Comparison of ENCODE assay signal across 1 cellular context in the genomic region with DNA sequence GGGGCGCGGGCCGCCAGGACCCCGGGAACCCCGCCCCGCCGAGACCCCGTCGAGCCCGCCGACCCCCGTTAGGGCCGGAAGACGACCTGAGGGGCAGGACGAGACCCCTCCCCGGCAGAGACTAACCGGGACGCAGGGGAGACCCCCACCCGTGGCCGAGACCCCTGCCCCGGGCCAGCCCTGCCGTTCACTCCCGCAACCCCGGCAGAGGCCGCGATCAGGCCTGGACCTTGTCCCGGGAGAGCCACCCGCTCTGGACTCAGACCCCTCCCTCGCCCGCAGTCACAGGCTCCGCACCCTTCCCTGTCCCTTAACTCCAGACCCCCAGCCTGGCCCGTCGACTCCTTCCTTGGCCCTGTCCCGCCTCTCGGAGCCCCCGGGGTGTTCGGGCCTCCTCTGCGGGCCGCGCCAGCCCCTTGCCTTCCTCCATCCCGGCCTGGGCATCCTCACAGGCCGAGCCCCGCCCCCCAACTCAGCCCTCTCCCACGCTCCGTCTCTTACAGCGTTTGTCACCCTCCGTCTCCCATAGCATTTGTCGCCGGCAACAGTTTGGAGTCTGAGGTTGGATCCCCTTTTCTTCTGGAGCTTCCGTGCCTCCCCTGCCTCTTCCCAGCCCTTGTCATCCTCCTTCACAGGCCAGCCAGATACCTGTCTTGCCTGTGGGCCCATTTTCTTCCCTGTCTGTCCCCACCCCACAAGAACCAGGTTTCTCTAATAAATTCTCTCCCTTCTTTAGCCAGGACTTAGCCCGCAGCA.
TF ChIP-seq lines count a peak whose summit lies in the region.

No MANE protein-coding gene starts in this region.

TF ChIP-seq in HepG2, 621 proteins besides CTCF, POLR2A, EP300 and RAD21 (continued from another document and continues in another):
- TF ChIP-seq ZNF317 (CRISPR knock-in tag; IDR thresholded peaks at IDR 0.05) (0 out of 2 replicates have a peak, but pooled peaks have one; percentile 59), CBX5 (CRISPR knock-in tag; IDR thresholded peaks at IDR 0.05; ENCODE audit: borderline replicate concordance) (0 out of 2 replicates have a peak, but pooled peaks have one; percentile 14), ZNF451 (CRISPR knock-in tag; IDR thresholded peaks at IDR 0.05) (0 out of 2 replicates have a peak, but pooled peaks have one; percentile 11), ZNF7 (CRISPR knock-in tag; IDR thresholded peaks at IDR 0.05) (no peak), ZBTB7A (CRISPR knock-in tag; IDR thresholded peaks at IDR 0.05) (peak; percentile 82), ZZZ3 (CRISPR knock-in tag; IDR thresholded peaks at IDR 0.05; ENCODE audit: borderline replicate concordance) (no peak), HDAC1 (CRISPR knock-in tag; IDR thresholded peaks at IDR 0.05) (peak; percentile 9; the same call in 1 of the 2 replicates), SIX1 (CRISPR knock-in tag; IDR thresholded peaks at IDR 0.05; ENCODE audit: borderline replicate concordance) (no peak), NR1H2 (CRISPR knock-in tag; IDR thresholded peaks at IDR 0.05; ENCODE audit: borderline replicate concordance, low read depth) (no peak), GATA4 (IDR thresholded peaks at IDR 0.05; ENCODE audit: borderline replicate concordance, low read depth) (no peak), ZNF180 (CRISPR knock-in tag; IDR thresholded peaks at IDR 0.05; ENCODE audit: borderline replicate concordance, low read depth) (no peak), ZNF703 (CRISPR knock-in tag; IDR thresholded peaks at IDR 0.05; ENCODE audit: borderline replicate concordance) (peak; percentile 71; the same call in 1 of the 2 replicates), IRF2 (CRISPR knock-in tag; IDR thresholded peaks at IDR 0.05) (0 out of 2 replicates have a peak, but pooled peaks have one; percentile 34), BORCS8-MEF2B (CRISPR knock-in tag; IDR thresholded peaks at IDR 0.05) (0 out of 2 replicates have a peak, but pooled peaks have one; percentile 18), ZBTB38 (CRISPR knock-in tag; IDR thresholded peaks at IDR 0.05) (no peak), ZNF225 (CRISPR knock-in tag; IDR thresholded peaks at IDR 0.05) (peak; percentile 76; the same call in 1 of the 2 replicates), HNF4G (IDR thresholded peaks at IDR 0.05; ENCODE audit: borderline replicate concordance, low read depth, low read length) (peak; percentile 27; the same call in 1 of the 2 replicates), HNF4G (CRISPR knock-in tag; IDR thresholded peaks at IDR 0.05; ENCODE audit: borderline replicate concordance, low read depth) (peak; percentile 59; the same call in 1 of the 2 replicates), LCORL (IDR thresholded peaks at IDR 0.05) (no peak), LCORL (CRISPR knock-in tag; IDR thresholded peaks at IDR 0.05) (peak; percentile 61; the same call in 1 of the 2 replicates), KLF16 (CRISPR knock-in tag; IDR thresholded peaks at IDR 0.05) (peak; percentile 18 to 71; a peak in 1 of 4 replicates), RORA (CRISPR knock-in tag; IDR thresholded peaks at IDR 0.05) (no peak), CCDC6 (CRISPR knock-in tag; IDR thresholded peaks at IDR 0.05) (no peak; the same call in none of the 2 replicates), ZNF354B (CRISPR knock-in tag; IDR thresholded peaks at IDR 0.05) (0 out of 2 replicates have a peak, but pooled peaks have one; percentile 63)
- TF ChIP-seq, protein P1, sequence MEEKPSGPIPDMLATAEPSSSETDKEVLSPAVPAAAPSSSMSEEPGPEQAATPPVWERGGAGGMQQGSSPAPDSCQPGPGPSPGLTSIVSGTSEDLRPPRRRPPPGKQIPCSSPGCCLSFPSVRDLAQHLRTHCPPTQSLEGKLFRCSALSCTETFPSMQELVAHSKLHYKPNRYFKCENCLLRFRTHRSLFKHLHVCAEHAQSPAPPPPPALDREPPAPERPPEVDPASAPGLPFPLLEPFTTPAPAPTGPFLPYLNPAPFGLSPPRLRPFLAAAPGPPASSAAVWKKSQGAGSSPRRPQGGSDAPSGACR (CRISPR knock-in tag; IDR thresholded peaks at IDR 0.05), result peak; percentile 70; the same call in 1 of the 2 replicates
- TF ChIP-seq, protein P2, sequence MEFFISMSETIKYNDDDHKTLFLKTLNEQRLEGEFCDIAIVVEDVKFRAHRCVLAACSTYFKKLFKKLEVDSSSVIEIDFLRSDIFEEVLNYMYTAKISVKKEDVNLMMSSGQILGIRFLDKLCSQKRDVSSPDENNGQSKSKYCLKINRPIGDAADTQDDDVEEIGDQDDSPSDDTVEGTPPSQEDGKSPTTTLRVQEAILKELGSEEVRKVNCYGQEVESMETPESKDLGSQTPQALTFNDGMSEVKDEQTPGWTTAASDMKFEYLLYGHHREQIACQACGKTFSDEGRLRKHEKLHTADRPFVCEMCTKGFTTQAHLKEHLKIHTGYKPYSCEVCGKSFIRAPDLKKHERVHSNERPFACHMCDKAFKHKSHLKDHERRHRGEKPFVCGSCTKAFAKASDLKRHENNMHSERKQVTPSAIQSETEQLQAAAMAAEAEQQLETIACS (CRISPR knock-in tag; IDR thresholded peaks at IDR 0.05), result no peak
- TF ChIP-seq, protein P3, sequence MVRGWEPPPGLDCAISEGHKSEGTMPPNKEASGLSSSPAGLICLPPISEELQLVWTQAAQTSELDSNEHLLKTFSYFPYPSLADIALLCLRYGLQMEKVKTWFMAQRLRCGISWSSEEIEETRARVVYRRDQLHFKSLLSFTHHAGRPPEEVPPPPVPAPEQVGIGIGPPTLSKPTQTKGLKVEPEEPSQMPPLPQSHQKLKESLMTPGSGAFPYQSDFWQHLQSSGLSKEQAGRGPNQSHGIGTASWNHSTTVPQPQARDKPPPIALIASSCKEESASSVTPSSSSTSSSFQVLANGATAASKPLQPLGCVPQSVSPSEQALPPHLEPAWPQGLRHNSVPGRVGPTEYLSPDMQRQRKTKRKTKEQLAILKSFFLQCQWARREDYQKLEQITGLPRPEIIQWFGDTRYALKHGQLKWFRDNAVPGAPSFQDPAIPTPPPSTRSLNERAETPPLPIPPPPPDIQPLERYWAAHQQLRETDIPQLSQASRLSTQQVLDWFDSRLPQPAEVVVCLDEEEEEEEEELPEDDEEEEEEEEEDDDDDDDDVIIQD (CRISPR knock-in tag; IDR thresholded peaks at IDR 0.05; ENCODE audit: low read depth), result no peak
- TF ChIP-seq, protein P4, sequence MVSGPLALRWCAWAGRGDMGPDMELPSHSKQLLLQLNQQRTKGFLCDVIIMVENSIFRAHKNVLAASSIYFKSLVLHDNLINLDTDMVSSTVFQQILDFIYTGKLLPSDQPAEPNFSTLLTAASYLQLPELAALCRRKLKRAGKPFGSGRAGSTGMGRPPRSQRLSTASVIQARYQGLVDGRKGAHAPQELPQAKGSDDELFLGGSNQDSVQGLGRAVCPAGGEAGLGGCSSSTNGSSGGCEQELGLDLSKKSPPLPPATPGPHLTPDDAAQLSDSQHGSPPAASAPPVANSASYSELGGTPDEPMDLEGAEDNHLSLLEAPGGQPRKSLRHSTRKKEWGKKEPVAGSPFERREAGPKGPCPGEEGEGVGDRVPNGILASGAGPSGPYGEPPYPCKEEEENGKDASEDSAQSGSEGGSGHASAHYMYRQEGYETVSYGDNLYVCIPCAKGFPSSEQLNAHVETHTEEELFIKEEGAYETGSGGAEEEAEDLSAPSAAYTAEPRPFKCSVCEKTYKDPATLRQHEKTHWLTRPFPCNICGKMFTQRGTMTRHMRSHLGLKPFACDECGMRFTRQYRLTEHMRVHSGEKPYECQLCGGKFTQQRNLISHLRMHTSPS (CRISPR knock-in tag; IDR thresholded peaks at IDR 0.05; ENCODE audit: low read depth), result peak; percentile 49; the same call in 1 of the 2 replicates
- TF ChIP-seq, protein P5, sequence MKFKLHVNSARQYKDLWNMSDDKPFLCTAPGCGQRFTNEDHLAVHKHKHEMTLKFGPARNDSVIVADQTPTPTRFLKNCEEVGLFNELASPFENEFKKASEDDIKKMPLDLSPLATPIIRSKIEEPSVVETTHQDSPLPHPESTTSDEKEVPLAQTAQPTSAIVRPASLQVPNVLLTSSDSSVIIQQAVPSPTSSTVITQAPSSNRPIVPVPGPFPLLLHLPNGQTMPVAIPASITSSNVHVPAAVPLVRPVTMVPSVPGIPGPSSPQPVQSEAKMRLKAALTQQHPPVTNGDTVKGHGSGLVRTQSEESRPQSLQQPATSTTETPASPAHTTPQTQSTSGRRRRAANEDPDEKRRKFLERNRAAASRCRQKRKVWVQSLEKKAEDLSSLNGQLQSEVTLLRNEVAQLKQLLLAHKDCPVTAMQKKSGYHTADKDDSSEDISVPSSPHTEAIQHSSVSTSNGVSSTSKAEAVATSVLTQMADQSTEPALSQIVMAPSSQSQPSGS (CRISPR knock-in tag; IDR thresholded peaks at IDR 0.05), result no peak
- TF ChIP-seq, protein P6, sequence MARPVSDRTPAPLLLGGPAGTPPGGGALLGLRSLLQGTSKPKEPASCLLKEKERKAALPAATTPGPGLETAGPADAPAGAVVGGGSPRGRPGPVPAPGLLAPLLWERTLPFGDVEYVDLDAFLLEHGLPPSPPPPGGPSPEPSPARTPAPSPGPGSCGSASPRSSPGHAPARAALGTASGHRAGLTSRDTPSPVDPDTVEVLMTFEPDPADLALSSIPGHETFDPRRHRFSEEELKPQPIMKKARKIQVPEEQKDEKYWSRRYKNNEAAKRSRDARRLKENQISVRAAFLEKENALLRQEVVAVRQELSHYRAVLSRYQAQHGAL (CRISPR knock-in tag; IDR thresholded peaks at IDR 0.05; ENCODE audit: not compliant biosample characterization), result peak; percentile 63
- TF ChIP-seq, protein P7, sequence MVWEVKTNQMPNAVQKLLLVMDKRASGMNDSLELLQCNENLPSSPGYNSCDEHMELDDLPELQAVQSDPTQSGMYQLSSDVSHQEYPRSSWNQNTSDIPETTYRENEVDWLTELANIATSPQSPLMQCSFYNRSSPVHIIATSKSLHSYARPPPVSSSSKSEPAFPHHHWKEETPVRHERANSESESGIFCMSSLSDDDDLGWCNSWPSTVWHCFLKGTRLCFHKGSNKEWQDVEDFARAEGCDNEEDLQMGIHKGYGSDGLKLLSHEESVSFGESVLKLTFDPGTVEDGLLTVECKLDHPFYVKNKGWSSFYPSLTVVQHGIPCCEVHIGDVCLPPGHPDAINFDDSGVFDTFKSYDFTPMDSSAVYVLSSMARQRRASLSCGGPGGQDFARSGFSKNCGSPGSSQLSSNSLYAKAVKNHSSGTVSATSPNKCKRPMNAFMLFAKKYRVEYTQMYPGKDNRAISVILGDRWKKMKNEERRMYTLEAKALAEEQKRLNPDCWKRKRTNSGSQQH (CRISPR knock-in tag; IDR thresholded peaks at IDR 0.05; ENCODE audit: low read depth), result no peak
- TF ChIP-seq, protein P8, sequence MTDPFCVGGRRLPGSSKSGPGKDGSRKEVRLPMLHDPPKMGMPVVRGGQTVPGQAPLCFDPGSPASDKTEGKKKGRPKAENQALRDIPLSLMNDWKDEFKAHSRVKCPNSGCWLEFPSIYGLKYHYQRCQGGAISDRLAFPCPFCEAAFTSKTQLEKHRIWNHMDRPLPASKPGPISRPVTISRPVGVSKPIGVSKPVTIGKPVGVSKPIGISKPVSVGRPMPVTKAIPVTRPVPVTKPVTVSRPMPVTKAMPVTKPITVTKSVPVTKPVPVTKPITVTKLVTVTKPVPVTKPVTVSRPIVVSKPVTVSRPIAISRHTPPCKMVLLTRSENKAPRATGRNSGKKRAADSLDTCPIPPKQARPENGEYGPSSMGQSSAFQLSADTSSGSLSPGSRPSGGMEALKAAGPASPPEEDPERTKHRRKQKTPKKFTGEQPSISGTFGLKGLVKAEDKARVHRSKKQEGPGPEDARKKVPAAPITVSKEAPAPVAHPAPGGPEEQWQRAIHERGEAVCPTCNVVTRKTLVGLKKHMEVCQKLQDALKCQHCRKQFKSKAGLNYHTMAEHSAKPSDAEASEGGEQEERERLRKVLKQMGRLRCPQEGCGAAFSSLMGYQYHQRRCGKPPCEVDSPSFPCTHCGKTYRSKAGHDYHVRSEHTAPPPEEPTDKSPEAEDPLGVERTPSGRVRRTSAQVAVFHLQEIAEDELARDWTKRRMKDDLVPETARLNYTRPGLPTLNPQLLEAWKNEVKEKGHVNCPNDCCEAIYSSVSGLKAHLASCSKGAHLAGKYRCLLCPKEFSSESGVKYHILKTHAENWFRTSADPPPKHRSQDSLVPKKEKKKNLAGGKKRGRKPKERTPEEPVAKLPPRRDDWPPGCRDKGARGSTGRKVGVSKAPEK (CRISPR knock-in tag; IDR thresholded peaks at IDR 0.05; ENCODE audit: borderline replicate concordance), result no peak
- TF ChIP-seq, protein P9, sequence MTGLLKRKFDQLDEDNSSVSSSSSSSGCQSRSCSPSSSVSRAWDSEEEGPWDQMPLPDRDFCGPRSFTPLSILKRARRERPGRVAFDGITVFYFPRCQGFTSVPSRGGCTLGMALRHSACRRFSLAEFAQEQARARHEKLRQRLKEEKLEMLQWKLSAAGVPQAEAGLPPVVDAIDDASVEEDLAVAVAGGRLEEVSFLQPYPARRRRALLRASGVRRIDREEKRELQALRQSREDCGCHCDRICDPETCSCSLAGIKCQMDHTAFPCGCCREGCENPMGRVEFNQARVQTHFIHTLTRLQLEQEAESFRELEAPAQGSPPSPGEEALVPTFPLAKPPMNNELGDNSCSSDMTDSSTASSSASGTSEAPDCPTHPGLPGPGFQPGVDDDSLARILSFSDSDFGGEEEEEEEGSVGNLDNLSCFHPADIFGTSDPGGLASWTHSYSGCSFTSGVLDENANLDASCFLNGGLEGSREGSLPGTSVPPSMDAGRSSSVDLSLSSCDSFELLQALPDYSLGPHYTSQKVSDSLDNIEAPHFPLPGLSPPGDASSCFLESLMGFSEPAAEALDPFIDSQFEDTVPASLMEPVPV (CRISPR knock-in tag; IDR thresholded peaks at IDR 0.05), result no peak
- TF ChIP-seq, protein P10, sequence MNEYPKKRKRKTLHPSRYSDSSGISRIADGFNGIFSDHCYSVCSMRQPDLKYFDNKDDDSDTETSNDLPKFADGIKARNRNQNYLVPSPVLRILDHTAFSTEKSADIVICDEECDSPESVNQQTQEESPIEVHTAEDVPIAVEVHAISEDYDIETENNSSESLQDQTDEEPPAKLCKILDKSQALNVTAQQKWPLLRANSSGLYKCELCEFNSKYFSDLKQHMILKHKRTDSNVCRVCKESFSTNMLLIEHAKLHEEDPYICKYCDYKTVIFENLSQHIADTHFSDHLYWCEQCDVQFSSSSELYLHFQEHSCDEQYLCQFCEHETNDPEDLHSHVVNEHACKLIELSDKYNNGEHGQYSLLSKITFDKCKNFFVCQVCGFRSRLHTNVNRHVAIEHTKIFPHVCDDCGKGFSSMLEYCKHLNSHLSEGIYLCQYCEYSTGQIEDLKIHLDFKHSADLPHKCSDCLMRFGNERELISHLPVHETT (CRISPR knock-in tag; conservative IDR thresholded peaks at IDR 0.05), result no peak
